Comparison of ENCODE assay signal across 25 cellular contexts in genomic region chr7:30453859-30454258, GRCh38. TPM values are rescaled to one million over a fixed set of nuclear protein-coding genes. Genes with fewer than 3 reads are reported as not detected.
A peak's percentile ranks its signal among the peaks of the same experiment; 100 is the strongest.
DNase-seq lines count a peak whose midpoint lies in the region; ATAC-seq and TF ChIP-seq lines count a peak whose summit lies in the region.
"Had no signal": no experiment of that assay in that cellular context is flagged by ENCODE, and none has a peak within 500 bp of the region (broad histone marks: within the 10 kb centered on the region; RNA-seq: fewer than 3 reads in every experiment).

No MANE protein-coding gene starts in this region.

- peaks cover 13% of the 10 kb centered on the region for H3K4me1 Mint-ChIP-seq in nephron
- H3K4me1 Mint-ChIP-seq in activated CD4-positive, alpha-beta memory T cell treated with anti-CD3 and anti-CD28 coated beads, Interleukin-2, amount 10 ng/mL, durations not matched to agents 7 days and 5 days = peaks cover 3% of the 10 kb centered on the region

- H3K36me3 ChIP-seq in BLaER1 = peaks cover 69% of the 10 kb centered on the region
- H3K36me3 ChIP-seq: HAP-1 had no signal

- ATAC-seq in HG03095 (IDR thresholded peaks at IDR 0.05; ENCODE audit: unreplicated experiment) = no peak
- no peak for ATAC-seq in HG03108 (IDR thresholded peaks at IDR 0.05; ENCODE audit: unreplicated experiment)
- ATAC-seq: activated CD8-positive, alpha-beta T cell treated with anti-CD3 and anti-CD28 coated beads for 36 hours; GM12878; mucosa of descending colon had no signal

- H3K9ac ChIP-seq in BLaER1 = peak overlapping the region; percentile 2; the same call in 1 of the 2 replicates

- H3K27me3 ChIP-seq in BLaER1 = no peaks in the 10 kb centered on the region
- H3K27me3 ChIP-seq: esophagus muscularis mucosa, neutrophil, suprapubic skin, vagina had no signal

- DNase-seq in NCI-H69 (lab: John Stamatoyannopoulos, UW) (peak; percentile 10), fibroblast of peridontal ligament (ENCODE audit: extremely low read depth) (peak; percentile 52), NAMALWA (ENCODE audit: low spot score) (no peak)
- no peak for DNase-seq in activated CD4-positive, alpha-beta memory T cell treated with anti-CD3 and anti-CD28 coated beads, Interleukin-2, amount 10 ng/mL, durations not matched to agents 7 days and 5 days
- DNase-seq: activated CD4-positive, CD25-positive, alpha-beta regulatory T cell; activated CD8-positive, alpha-beta T cell treated with anti-CD3 and anti-CD28 coated beads for 36 hours; activated naive CD4-positive, alpha-beta T cell; anterior cingulate cortex; DMS153; effector CD4-positive, alpha-beta T cell; immature natural killer cell; mucosa of descending colon; NCI-H1092; NCI-H2029; T1000 had no signal

- H3K27ac Mint-ChIP-seq in nephron = peak overlapping the region in 2 of 3 experiments; percentile 6 to 41
- no peak overlapping the region for H3K27ac Mint-ChIP-seq in activated CD4-positive, alpha-beta memory T cell treated with anti-CD3 and anti-CD28 coated beads, Interleukin-2, amount 10 ng/mL, durations not matched to agents 7 days and 5 days
- H3K27ac Mint-ChIP-seq: activated CD8-positive, alpha-beta T cell treated with anti-CD3 and anti-CD28 coated beads for 36 hours had no signal

- H3K27ac ChIP-seq in BLaER1 = peak overlapping the region; percentile 25; the same call in 1 of the 2 replicates
- H3K27ac ChIP-seq: esophagus muscularis mucosa, neutrophil, suprapubic skin, vagina had no signal

- no peak overlapping the region for H3K4me3 Mint-ChIP-seq in nephron
- no peak overlapping the region for H3K4me3 Mint-ChIP-seq in activated CD4-positive, alpha-beta memory T cell treated with anti-CD3 and anti-CD28 coated beads, Interleukin-2, amount 10 ng/mL, durations not matched to agents 7 days and 5 days
- H3K4me3 Mint-ChIP-seq: activated CD8-positive, alpha-beta T cell treated with anti-CD3 and anti-CD28 coated beads for 36 hours; immature natural killer cell had no signal

- H3K36me3 Mint-ChIP-seq in nephron (ENCODE audit: low read depth) = peaks cover 4% of the 10 kb centered on the region
- H3K36me3 Mint-ChIP-seq in activated CD4-positive, alpha-beta memory T cell treated with anti-CD3 and anti-CD28 coated beads, Interleukin-2, amount 10 ng/mL, durations not matched to agents 7 days and 5 days (ENCODE audit: low read depth) = peaks cover 24% of the 10 kb centered on the region

- no peaks in the 10 kb centered on the region for H3K27me3 Mint-ChIP-seq in nephron (ENCODE audit: low read depth)
- H3K27me3 Mint-ChIP-seq in activated CD4-positive, alpha-beta memory T cell treated with anti-CD3 and anti-CD28 coated beads, Interleukin-2, amount 10 ng/mL, durations not matched to agents 7 days and 5 days = no peaks in the 10 kb centered on the region
- H3K27me3 Mint-ChIP-seq: activated CD8-positive, alpha-beta T cell treated with anti-CD3 and anti-CD28 coated beads for 36 hours had no signal

- peaks cover 7% of the 10 kb centered on the region; the same call in 1 of the 2 replicates for H4K20me1 ChIP-seq in BLaER1

- peak overlapping the region; percentile 69 for H3K4me2 ChIP-seq in BLaER1

- no peaks in the 10 kb centered on the region for H3K9me3 Mint-ChIP-seq in nephron
- no peaks in the 10 kb centered on the region for H3K9me3 Mint-ChIP-seq in activated CD4-positive, alpha-beta memory T cell treated with anti-CD3 and anti-CD28 coated beads, Interleukin-2, amount 10 ng/mL, durations not matched to agents 7 days and 5 days
- H3K9me3 Mint-ChIP-seq: activated CD8-positive, alpha-beta T cell treated with anti-CD3 and anti-CD28 coated beads for 36 hours; immature natural killer cell had no signal

- 0 out of 2 replicates have a peak overlapping the region, but pooled peaks have one; percentile 13 for H3K4me3 ChIP-seq in BLaER1
- H3K4me3 ChIP-seq: esophagus muscularis mucosa, GM12878, HAP-1, mucosa of descending colon, suprapubic skin, vagina had no signal

- no peaks in the 10 kb centered on the region for H3K9me3 ChIP-seq in BLaER1
- H3K9me3 ChIP-seq: esophagus muscularis mucosa, HAP-1, mucosa of descending colon, neutrophil, suprapubic skin, vagina had no signal

- CTCF ChIA-PET in activated CD4-positive, alpha-beta memory T cell treated with anti-CD3 and anti-CD28 coated beads, Interleukin-2, amount 10 ng/mL, durations not matched to agents 7 days and 5 days (lab: Charles Lee) = no interaction called here

- no peak for TF ChIP-seq CTCF in nephron (IDR thresholded peaks at IDR 0.05; ENCODE audit: unreplicated experiment in 3 of 3)

- H3K4me1 ChIP-seq in BLaER1 = peaks cover 63% of the 10 kb centered on the region
- H3K4me1 ChIP-seq: HAP-1, vagina had no signal

- POLR2A ChIA-PET in activated CD4-positive, alpha-beta memory T cell treated with anti-CD3 and anti-CD28 coated beads, Interleukin-2, amount 10 ng/mL, durations not matched to agents 7 days and 5 days (lab: Charles Lee) = interaction anchor here (1.4 kb wide), 1 partner anchor 19 kb away, joined by 5 read pairs; no protein-coding TSS in a partner anchor

RNA-seq across cellular contexts. Expression of gene NOD1, which starts 24.7 kb away (rescaled TPM):
- total RNA-seq in activated CD4-positive, alpha-beta memory T cell treated with anti-CD3 and anti-CD28 coated beads, Interleukin-2, amount 10 ng/mL, durations not matched to agents 7 days and 5 days = 10 to 100 TPM; 19.6 to 22.6 TPM

RNA-seq across cellular contexts. Expression of gene GGCT, which starts 50.8 kb away (rescaled TPM):
- total RNA-seq in activated CD4-positive, alpha-beta memory T cell treated with anti-CD3 and anti-CD28 coated beads, Interleukin-2, amount 10 ng/mL, durations not matched to agents 7 days and 5 days = 10 to 100 TPM; 34.2 to 37.7 TPM

Comparison
In these comparisons a context has a peak if more than half of its experiments do, and no peak if none do; other contexts are left out.
1. DNase-seq: peak in NCI-H69 (single experiment) and fibroblast of peridontal ligament (single experiment); none in activated CD4-positive, alpha-beta memory T cell treated with anti-CD3 and anti-CD28 coated beads, Interleukin-2, amount 10 ng/mL, durations not matched to agents 7 days and 5 days (single experiment) and NAMALWA (single experiment).